In the genomic region with DNA sequence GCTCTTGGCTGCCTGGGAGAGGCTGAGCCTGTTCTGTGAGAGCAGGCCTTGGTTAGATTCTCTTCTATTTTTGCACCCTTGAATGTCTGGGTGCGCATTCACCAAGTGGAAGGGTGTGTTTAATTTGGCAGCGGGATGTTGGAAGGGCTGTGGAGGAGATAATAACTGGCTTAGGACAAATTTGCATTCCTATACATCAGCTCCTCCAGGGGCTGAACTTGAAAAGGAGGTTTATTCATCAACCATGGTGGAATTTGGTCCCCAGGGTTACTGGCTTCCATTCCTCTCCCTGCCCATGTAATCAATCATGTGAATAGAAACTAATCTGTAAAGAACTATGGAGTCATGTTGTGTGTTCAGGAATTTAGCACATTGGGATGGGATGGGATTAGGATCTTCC, we compare ENCODE assay signal across 23 cellular contexts.
DNase-seq lines count a peak whose midpoint lies in the region; ATAC-seq and TF ChIP-seq lines count a peak whose summit lies in the region.
"Had no signal": no experiment of that assay in that cellular context is flagged by ENCODE, and none has a peak within 500 bp of the region (broad histone marks: within the 10 kb centered on the region; RNA-seq: fewer than 3 reads in every experiment).

No MANE protein-coding gene starts in this region.

- H3K4me3 Mint-ChIP-seq in neural progenitor cell (no peak overlapping the region), type B pancreatic cell (no peak overlapping the region)
- H3K4me3 Mint-ChIP-seq: CD14-positive monocyte; CD4-positive, alpha-beta T cell; CD8-positive, alpha-beta memory T cell; HFFc6 had no signal

- 37 to 44% methylated on average over 2 of the region's 2 CpGs for WGBS in aorta, 2 donors

- H3K4me1 ChIP-seq in Karpas-422 (ENCODE audit: low read length): no peaks in the 10 kb centered on the region
- H3K4me1 ChIP-seq in neural progenitor cell: peaks cover 13% of the 10 kb centered on the region
- no peaks in the 10 kb centered on the region for H3K4me1 ChIP-seq in aorta (ENCODE audit: control insufficient read depth in 1 of 2, insufficient read depth in 2 of 2, low read length in 2 of 2)
- H3K4me1 ChIP-seq: A549; BE2C; BLaER1 treated with 17β-estradiol and CSF1 and Interleukin-3, amounts not matched to agents 10 nM and 100 nM; Caco-2 had no signal

- H3K9me2 ChIP-seq in Karpas-422 (replicated peaks; ENCODE audit: insufficient read depth, low read length): no peaks in the 10 kb centered on the region

- H3K27ac ChIP-seq in Karpas-422 (ENCODE audit: low read length) (no peak overlapping the region), neural progenitor cell (no peak overlapping the region), aorta (ENCODE audit: low read depth in 1 of 2, low read length in 2 of 2) (no peak overlapping the region)
- H3K27ac ChIP-seq: A549; BLaER1 treated with 17β-estradiol and CSF1 and Interleukin-3, amounts not matched to agents 10 nM and 100 nM; GM23248 had no signal

- H4K20me1 ChIP-seq in Karpas-422 (ENCODE audit: insufficient read depth, low read depth, low read length) (no peaks in the 10 kb centered on the region), neural progenitor cell (ENCODE audit: low read depth) (no peaks in the 10 kb centered on the region)
- H4K20me1 ChIP-seq: BLaER1 treated with 17β-estradiol and CSF1 and Interleukin-3, amounts not matched to agents 10 nM and 100 nM had no signal

- H3K27me3 ChIP-seq in Karpas-422 (ENCODE audit: low read length) (no peaks in the 10 kb centered on the region), neural progenitor cell (no peaks in the 10 kb centered on the region), aorta (ENCODE audit: control insufficient read depth in 1 of 2, insufficient read depth in 2 of 2, low read length in 1 of 2) (no peaks in the 10 kb centered on the region)
- H3K27me3 ChIP-seq: BE2C; BLaER1 treated with 17β-estradiol and CSF1 and Interleukin-3, amounts not matched to agents 10 nM and 100 nM had no signal

- no peak for TF ChIP-seq POLR2A in erythroblast (IDR thresholded peaks at IDR 0.05; ENCODE audit: low read length)

- intact Hi-C loops in aorta (cut with DNase I): no loop called here

- H3K27ac Mint-ChIP-seq in neural progenitor cell (peak overlapping the region; percentile 15), type B pancreatic cell (peak overlapping the region; percentile 9)
- H3K27ac Mint-ChIP-seq: CD14-positive monocyte; CD4-positive, alpha-beta T cell; CD8-positive, alpha-beta memory T cell; HFFc6 had no signal

- H3K4me3 ChIP-seq in Karpas-422 (ENCODE audit: low read length) (no peak overlapping the region), fibroblast of the aortic adventitia (ENCODE audit: low read depth, low read length) (no peak overlapping the region), neural progenitor cell (no peak overlapping the region), aorta (ENCODE audit: low read length in 2 of 2) (no peak overlapping the region)
- H3K4me3 ChIP-seq: A549; BLaER1 treated with 17β-estradiol and CSF1 and Interleukin-3, amounts not matched to agents 10 nM and 100 nM; GM23248 had no signal

- H3K9me3 ChIP-seq in Karpas-422 (ENCODE audit: low read length) (no peaks in the 10 kb centered on the region), neural progenitor cell (ENCODE audit: low read depth) (no peaks in the 10 kb centered on the region), aorta (ENCODE audit: control insufficient read depth, low read length) (peaks cover 9% of the 10 kb centered on the region)
- H3K9me3 ChIP-seq: BE2C had no signal

- H3K27me3 Mint-ChIP-seq in neural progenitor cell (ENCODE audit: insufficient read depth, low read depth) (peaks cover 25% of the 10 kb centered on the region), type B pancreatic cell (peaks cover 38% of the 10 kb centered on the region)

- H2AFZ ChIP-seq in Karpas-422 (ENCODE audit: low read length) (no peak overlapping the region), neural progenitor cell (replicated peaks) (no peak overlapping the region)
- H2AFZ ChIP-seq: GM23248 had no signal

- H3K9ac ChIP-seq in Karpas-422 (ENCODE audit: low read length): no peak overlapping the region
- H3K9ac ChIP-seq in neural progenitor cell: no peak overlapping the region
- H3K9ac ChIP-seq: BLaER1 treated with 17β-estradiol and CSF1 and Interleukin-3, amounts not matched to agents 10 nM and 100 nM; GM23248 had no signal

- no peak for ATAC-seq in aorta (ENCODE audit: low FRiP score)
- ATAC-seq: A549, HCT116 had no signal

- H3K36me3 Mint-ChIP-seq in neural progenitor cell: no peaks in the 10 kb centered on the region
- no peaks in the 10 kb centered on the region for H3K36me3 Mint-ChIP-seq in type B pancreatic cell
- H3K36me3 Mint-ChIP-seq: CD14-positive monocyte; CD8-positive, alpha-beta memory T cell had no signal

- H3K4me2 ChIP-seq in Karpas-422 (ENCODE audit: low read depth, low read length, poor library complexity, severe bottlenecking) (no peak overlapping the region), neural progenitor cell (no peak overlapping the region)
- H3K4me2 ChIP-seq: A549; BLaER1 treated with 17β-estradiol and CSF1 and Interleukin-3, amounts not matched to agents 10 nM and 100 nM had no signal

- H3F3A ChIP-seq in neural progenitor cell (ENCODE audit: low read depth): peaks cover 3% of the 10 kb centered on the region

- no peak for TF ChIP-seq CTCF in fibroblast of the aortic adventitia (IDR thresholded peaks at IDR 0.05; ENCODE audit: insufficient read depth, low read length)
- no peak for TF ChIP-seq CTCF in neural progenitor cell (IDR thresholded peaks at IDR 0.05)
- TF ChIP-seq CTCF in type B pancreatic cell (conservative IDR thresholded peaks at IDR 0.05): no peak

- no peaks in the 10 kb centered on the region for H3K79me2 ChIP-seq in Karpas-422 (ENCODE audit: low read length)
- H3K79me2 ChIP-seq in neural progenitor cell (ENCODE audit: low read depth): no peaks in the 10 kb centered on the region

- H3K36me3 ChIP-seq in Karpas-422 (ENCODE audit: insufficient read depth, low read length) (no peaks in the 10 kb centered on the region), neural progenitor cell (no peaks in the 10 kb centered on the region), aorta (ENCODE audit: control insufficient read depth in 1 of 2, insufficient read depth in 2 of 2, low read length in 1 of 2) (no peaks in the 10 kb centered on the region)
- H3K36me3 ChIP-seq: BE2C; BLaER1 treated with 17β-estradiol and CSF1 and Interleukin-3, amounts not matched to agents 10 nM and 100 nM had no signal

- H3K4me1 Mint-ChIP-seq in neural progenitor cell: peaks cover 21% of the 10 kb centered on the region
- H3K4me1 Mint-ChIP-seq in type B pancreatic cell (ENCODE audit: unreplicated experiment): peaks cover 19% of the 10 kb centered on the region
- H3K4me1 Mint-ChIP-seq: CD14-positive monocyte; CD8-positive, alpha-beta memory T cell had no signal

- H3K9me3 Mint-ChIP-seq in neural progenitor cell (peaks cover 17% of the 10 kb centered on the region), type B pancreatic cell (peaks cover 10% of the 10 kb centered on the region)

- DNase-seq in Karpas-422: peak; percentile 12
- DNase-seq in fibroblast of the aortic adventitia (ENCODE audit: low read depth): peak; percentile 65
- no peak for DNase-seq in neural progenitor cell (ENCODE audit: low spot score)
- DNase-seq in type B pancreatic cell (ENCODE audit: extremely low spot score, unreplicated experiment): no peak
- no peak for DNase-seq in aorta
- no peak for DNase-seq in OCI-M1 (lab: John Stamatoyannopoulos, UW)
- no peak for DNase-seq in erythroblast (lab: John Stamatoyannopoulos, UW)
- DNase-seq: 8988T; ACHN; AML-193; BE2C; Caco-2; CD4-positive, alpha-beta T cell; CD8-positive, alpha-beta memory T cell; DMS153; DND-41; GM23248; H7; HFFc6 had no signal

Comparison
In these comparisons a context has a peak if more than half of its experiments do, and no peak if none do; other contexts are left out.
1. DNase-seq: peak in Karpas-422 (single experiment) and fibroblast of the aortic adventitia (single experiment); none in neural progenitor cell (single experiment), type B pancreatic cell (single experiment), aorta (0 of 2), OCI-M1 (single experiment) and erythroblast (0 of 2).